Comparison of ENCODE assay signal across 9 cellular contexts in the genomic region with DNA sequence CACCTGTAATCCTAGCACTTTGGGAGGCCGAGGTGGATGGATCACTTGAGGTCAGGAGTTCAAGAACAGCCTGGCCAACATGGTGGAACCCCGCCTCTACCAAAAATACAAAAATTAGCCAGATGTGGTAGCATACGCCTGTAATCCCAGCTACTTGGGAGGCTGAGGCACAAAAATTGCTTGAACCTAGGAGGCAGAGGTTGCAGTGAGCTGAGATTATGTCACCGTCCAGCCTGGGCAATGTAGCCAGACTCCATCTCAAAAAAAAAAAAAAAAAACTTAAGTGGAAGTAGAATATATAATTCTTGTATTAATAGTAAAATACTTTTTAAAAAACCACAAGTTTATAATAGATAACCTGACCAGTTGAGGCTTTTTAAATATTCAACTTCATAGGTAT. TPM values are rescaled to one million over a fixed set of nuclear protein-coding genes. Genes with fewer than 3 reads are reported as not detected.
"Had no signal": no experiment of that assay in that cellular context is flagged by ENCODE, and none has a peak within 500 bp of the region (broad histone marks: within the 10 kb centered on the region; RNA-seq: fewer than 3 reads in every experiment).

No MANE protein-coding gene starts in this region.

RNA-seq across cellular contexts. Expression of gene PLA2G12B, which starts 30.0 kb away (rescaled TPM):
- total RNA-seq: OCI-LY7, PC-3, PC-9, RPMI7951, SJCRH30, SJSA1, SK-MEL-5, T-cell had no signal
- polyA plus RNA-seq: SK-N-SH had no signal
